In genomic region chr2:236852100-236852976, GRCh38 we compare ENCODE assay signal across 1 cellular context.
TF ChIP-seq lines count a peak whose summit lies in the region.

No MANE protein-coding gene starts in this region.

TF ChIP-seq in endothelial cell of umbilical vein, 7 proteins besides CTCF, POLR2A, EP300 and RAD21 (continued from another document):
- peak; percentile 84 for TF ChIP-seq MAX (IDR thresholded peaks at IDR 0.05; ENCODE audit: insufficient read depth, insufficient read length)
